ENCODE assay signal across 15 cellular contexts in the genomic region with DNA sequence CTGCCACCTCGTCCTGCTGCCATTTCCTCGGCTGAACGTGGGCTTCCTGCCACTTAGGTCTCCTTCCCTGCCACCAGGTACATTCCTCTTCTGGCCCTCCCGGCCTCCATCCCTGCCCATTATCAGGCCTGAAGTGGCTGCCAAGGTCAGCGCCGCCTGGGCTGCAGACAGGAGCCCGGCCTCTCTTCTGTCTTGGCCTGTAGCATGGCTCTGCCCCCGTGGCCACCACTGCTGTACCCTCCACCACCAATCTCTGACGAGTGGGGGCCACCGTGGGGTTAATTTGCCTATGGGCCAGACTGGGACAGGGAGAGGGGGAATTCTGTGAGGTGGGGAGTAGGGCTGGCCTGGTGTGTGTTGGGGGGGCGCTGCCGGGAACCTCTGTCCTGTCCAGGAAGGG. TPM values are rescaled to one million over a fixed set of nuclear protein-coding genes. Genes with fewer than 3 reads are reported as not detected.
A peak's percentile ranks its signal among the peaks of the same experiment; 100 is the strongest.
DNase-seq lines count a peak whose midpoint lies in the region; ATAC-seq and TF ChIP-seq lines count a peak whose summit lies in the region.
"Had no signal": no experiment of that assay in that cellular context is flagged by ENCODE, and none has a peak within 500 bp of the region (broad histone marks: within the 10 kb centered on the region; RNA-seq: fewer than 3 reads in every experiment).

No MANE protein-coding gene starts in this region.

- peaks cover 29% of the 10 kb centered on the region for H3K27me3 ChIP-seq in GM23338 (ENCODE audit: insufficient read depth)
- no peaks in the 10 kb centered on the region for H3K27me3 ChIP-seq in ovary

- H4K20me1 ChIP-seq in GM23338 (replicated peaks; ENCODE audit: insufficient read depth) = peaks cover 13% of the 10 kb centered on the region

- peaks cover 50% of the 10 kb centered on the region for H3K4me1 ChIP-seq in GM23338 (ENCODE audit: insufficient read depth)
- H3K4me1 ChIP-seq in ovary (ENCODE audit: insufficient read depth) = peaks cover 17% of the 10 kb centered on the region

- no peak overlapping the region for H3K9ac ChIP-seq in SK-N-MC (ENCODE audit: insufficient read length)

- ATAC-seq in GM23338 (no peak), GM19452 (IDR thresholded peaks at IDR 0.05; ENCODE audit: unreplicated experiment) (no peak), left lobe of liver (no peak)
- ATAC-seq: activated CD4-positive, CD25-positive, alpha-beta regulatory T cell treated with anti-CD3 and anti-CD28 coated beads, Interleukin-2, amount 50 U/mL, for 24 hours; activated T-helper 17 cell treated with anti-CD3 and anti-CD28 coated beads, Interleukin-2, amount 50 U/mL, for 72 hours; psoas muscle had no signal

- no peak for TF ChIP-seq POLR2A in ovary (IDR thresholded peaks at IDR 0.05)

- peak overlapping the region; percentile 94 for H3K4me3 Mint-ChIP-seq in GM23338
- peak overlapping the region; percentile 97 for H3K4me3 Mint-ChIP-seq in glutamatergic neuron (ENCODE audit: unreplicated experiment)

- H3K79me2 ChIP-seq in GM23338 (replicated peaks; ENCODE audit: insufficient read depth) = peaks cover 23% of the 10 kb centered on the region

- H3K36me3 ChIP-seq in GM23338 (ENCODE audit: insufficient read depth) = no peaks in the 10 kb centered on the region; the same call in 1 of the 2 replicates
- no peaks in the 10 kb centered on the region for H3K36me3 ChIP-seq in SK-N-MC (ENCODE audit: insufficient read depth, low read length)
- no peaks in the 10 kb centered on the region for H3K36me3 ChIP-seq in ovary
- H3K36me3 ChIP-seq: spleen, tibial artery had no signal

- H3K27ac ChIP-seq in GM23338 (ENCODE audit: low read depth) (no peak overlapping the region), SK-N-MC (peak overlapping the region; percentile 42; the same call in 1 of the 2 replicates), ovary (peak overlapping the region; percentile 47 to 85)
- H3K27ac ChIP-seq: psoas muscle, tibial artery had no signal

- H3K4me1 Mint-ChIP-seq in GM23338 = peaks cover 53% of the 10 kb centered on the region
- H3K4me1 Mint-ChIP-seq in glutamatergic neuron (ENCODE audit: low read depth, unreplicated experiment) = peaks cover 22% of the 10 kb centered on the region

- H3K4me2 ChIP-seq in GM23338 = peak overlapping the region; percentile 100

- no peaks in the 10 kb centered on the region for H3K9me2 ChIP-seq in GM23338 (ENCODE audit: insufficient read depth)

- intact Hi-C loops in ovary (cut with DNase I) = no loop called here
- intact Hi-C loops in posterior vena cava (cut with DNase I) = no loop called here

- no peak overlapping the region for H2AFZ ChIP-seq in GM23338

- H3K27me3 Mint-ChIP-seq in GM23338 (ENCODE audit: insufficient read depth, low read depth, poor library complexity) = peaks cover 47% of the 10 kb centered on the region
- peaks cover 7% of the 10 kb centered on the region for H3K27me3 Mint-ChIP-seq in glutamatergic neuron (ENCODE audit: unreplicated experiment)

- no peak for TF ChIP-seq EP300 in ovary (IDR thresholded peaks at IDR 0.05)

- H3K36me3 Mint-ChIP-seq in GM23338 (ENCODE audit: low read depth) (peaks cover 13% of the 10 kb centered on the region), glutamatergic neuron (ENCODE audit: unreplicated experiment) (no peaks in the 10 kb centered on the region)

- H3K9me3 ChIP-seq in SK-N-MC (ENCODE audit: low read depth, low read length) (no peaks in the 10 kb centered on the region), ovary (no peaks in the 10 kb centered on the region)
- H3K9me3 ChIP-seq: psoas muscle, spleen, tibial artery had no signal

- 0 out of 2 replicates have a peak, but pooled peaks cover 9% of the 10 kb centered on the region for H3F3A ChIP-seq in GM23338 (replicated peaks; ENCODE audit: low read depth)

- H3K4me3 ChIP-seq in GM23338 (peak overlapping the region; percentile 82), SK-N-MC (peak overlapping the region; percentile 89), ovary (no peak overlapping the region)
- H3K4me3 ChIP-seq: psoas muscle, tibial artery had no signal

- WGBS in ovary, 3 donors = 44 to 62% (median 50%) methylated on average over 10 to 12 of the region's 12 CpGs

- DNase-seq in GM23338 (ENCODE audit: low spot score) = no peak
- no peak for DNase-seq in SK-N-MC (ENCODE audit: low read depth, low spot score)
- DNase-seq in glutamatergic neuron = no peak
- DNase-seq in ovary = peak in 4 of 5 donors; percentile 36 to 63 (median 54)
- DNase-seq in posterior vena cava (ENCODE audit: low spot score) = no peak
- DNase-seq in activated naive CD4-positive, alpha-beta T cell treated with anti-CD3 and anti-CD28 coated beads, Interleukin-2, amount 50 U/mL, for 16 hours = no peak
- no peak for DNase-seq in left lobe of liver (ENCODE audit: low spot score)
- DNase-seq: amniotic stem cell, NCI-H187 treated with DMSO at 0.1 percent for 48 hours, spleen, tibial artery had no signal

- TF ChIP-seq CTCF in GM23338 (conservative IDR thresholded peaks at IDR 0.05; ENCODE audit: low read depth in 2 of 2) = no peak
- no peak for TF ChIP-seq CTCF in glutamatergic neuron (IDR thresholded peaks at IDR 0.05; ENCODE audit: partially characterized antibody, unreplicated experiment)
- no peak for TF ChIP-seq CTCF in ovary (IDR thresholded peaks at IDR 0.05)

- H3K9me3 Mint-ChIP-seq in GM23338 = no peaks in the 10 kb centered on the region; the same call in 2 of the 3 replicates
- peaks cover 9% of the 10 kb centered on the region for H3K9me3 Mint-ChIP-seq in glutamatergic neuron (ENCODE audit: unreplicated experiment)
- H3K9me3 Mint-ChIP-seq: activated T-helper 17 cell treated with anti-CD3 and anti-CD28 coated beads, Interleukin-2, amount 50 U/mL, for 72 hours had no signal

- H3K27ac Mint-ChIP-seq in GM23338 (peak overlapping the region; percentile 92), glutamatergic neuron (ENCODE audit: unreplicated experiment) (no peak overlapping the region)
- H3K27ac Mint-ChIP-seq: activated T-helper 17 cell treated with anti-CD3 and anti-CD28 coated beads, Interleukin-2, amount 50 U/mL, for 72 hours had no signal

TF ChIP-seq in GM23338, 12 proteins besides CTCF, POLR2A, EP300 and RAD21:
- no peak for TF ChIP-seq STAT1 (IDR thresholded peaks at IDR 0.05; ENCODE audit: unreplicated experiment)
- TF ChIP-seq, protein P1, sequence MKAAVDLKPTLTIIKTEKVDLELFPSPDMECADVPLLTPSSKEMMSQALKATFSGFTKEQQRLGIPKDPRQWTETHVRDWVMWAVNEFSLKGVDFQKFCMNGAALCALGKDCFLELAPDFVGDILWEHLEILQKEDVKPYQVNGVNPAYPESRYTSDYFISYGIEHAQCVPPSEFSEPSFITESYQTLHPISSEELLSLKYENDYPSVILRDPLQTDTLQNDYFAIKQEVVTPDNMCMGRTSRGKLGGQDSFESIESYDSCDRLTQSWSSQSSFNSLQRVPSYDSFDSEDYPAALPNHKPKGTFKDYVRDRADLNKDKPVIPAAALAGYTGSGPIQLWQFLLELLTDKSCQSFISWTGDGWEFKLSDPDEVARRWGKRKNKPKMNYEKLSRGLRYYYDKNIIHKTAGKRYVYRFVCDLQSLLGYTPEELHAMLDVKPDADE (IDR thresholded peaks at IDR 0.05) = no peak
- no peak for TF ChIP-seq JUNB (IDR thresholded peaks at IDR 0.05; ENCODE audit: unreplicated experiment)
- TF ChIP-seq ZNF331 (CRISPR knock-in tag; IDR thresholded peaks at IDR 0.05; ENCODE audit: low read depth) = no peak
- no peak for TF ChIP-seq POLR2AphosphoS5 (IDR thresholded peaks at IDR 0.05; ENCODE audit: low read depth)

RNA-seq across cellular contexts. Expression of gene BAHD1, which starts 2.0 kb away (rescaled TPM):
- 32.4 and 40.1 TPM in 2 replicates for total RNA-seq in GM23338 (2014; rRNA removed; shearing (Covaris generic))
- 11.2 and 11.6 TPM in 2 replicates for polyA plus RNA-seq in GM23338 (2016; fragmentation: Nextera tagmentation; extraction: Ambion mirVana)
- 29.9 TPM for total RNA-seq in glutamatergic neuron (ENCODE audit: unreplicated experiment)
- total RNA-seq in ovary = 10 to 100 TPM; 16.0 to 67.3 (median 45.7) TPM
- polyA plus RNA-seq in ovary = 10 to 100 TPM; 14.8 to 21.2 TPM
- 10 to 100 TPM; 11.9 to 13.8 TPM for total RNA-seq in posterior vena cava
- 12.8 TPM for total RNA-seq in left lobe of liver

RNA-seq across cellular contexts. Expression of gene CHST14, which starts 32.1 kb away (rescaled TPM):
- 15.6 and 17.9 TPM in 2 replicates for total RNA-seq in GM23338 (2014; rRNA removed; shearing (Covaris generic))
- polyA plus RNA-seq in GM23338 (2016; fragmentation: Nextera tagmentation; extraction: Ambion mirVana) = 8.4 and 10.0 TPM in 2 replicates
- 3.9 TPM for total RNA-seq in glutamatergic neuron (ENCODE audit: unreplicated experiment)
- total RNA-seq in ovary = 10 to 100 TPM in 6 of 7 donors, 1 to 10 TPM in 1; 8.2 to 28.3 (median 23.8) TPM
- polyA plus RNA-seq in ovary = 10 to 100 TPM; 19.9 to 25.8 TPM
- 10 to 100 TPM; 11.8 to 15.8 TPM for total RNA-seq in posterior vena cava
- 5.3 TPM for total RNA-seq in left lobe of liver

RNA-seq across cellular contexts. Expression of gene IVD, which starts 33.1 kb away (rescaled TPM):
- total RNA-seq in GM23338 (2014; rRNA removed; shearing (Covaris generic)) = 64.0 and 75.4 TPM in 2 replicates
- 53.5 and 54.1 TPM in 2 replicates for polyA plus RNA-seq in GM23338 (2016; fragmentation: Nextera tagmentation; extraction: Ambion mirVana)
- total RNA-seq in glutamatergic neuron (ENCODE audit: unreplicated experiment) = 44.3 TPM
- 100 to 1,000 TPM in 1 of 7 donors, 10 to 100 TPM in 6; 51.5 to 105 (median 91.7) TPM for total RNA-seq in ovary
- 10 to 100 TPM; 53.2 to 98.4 TPM for polyA plus RNA-seq in ovary
- total RNA-seq in posterior vena cava = 10 to 100 TPM; 24.3 to 38.9 TPM
- 229 TPM for total RNA-seq in left lobe of liver

RNA-seq across cellular contexts. Expression of gene KNSTRN, which starts 56.2 kb away (rescaled TPM):
- total RNA-seq in GM23338 (2014; rRNA removed; shearing (Covaris generic)) = 67.9 and 76.4 TPM in 2 replicates
- polyA plus RNA-seq in GM23338 (2016; fragmentation: Nextera tagmentation; extraction: Ambion mirVana) (62.7 and 80.4 TPM in 2 replicates), ovary (10 to 100 TPM in 1 of 2 donors, 1 to 10 TPM in 1; 5.8 to 10.7 TPM)
- total RNA-seq in glutamatergic neuron (ENCODE audit: unreplicated experiment) (62.9 TPM), ovary (1 to 10 TPM; 6.0 to 7.9 (median 6.6) TPM), posterior vena cava (1 to 10 TPM; 5.4 to 8.4 TPM), left lobe of liver (9.2 TPM)

Comparison
In these comparisons a context has a peak if more than half of its experiments do, and no peak if none do; other contexts are left out.
1. DNase-seq: peak in ovary (4 of 5); none in GM23338 (single experiment), SK-N-MC (single experiment), glutamatergic neuron (single experiment), posterior vena cava (single experiment), activated naive CD4-positive, alpha-beta T cell treated with anti-CD3 and anti-CD28 coated beads, Interleukin-2, amount 50 U/mL, for 16 hours (single experiment) and left lobe of liver (single experiment).